In the genomic region with DNA sequence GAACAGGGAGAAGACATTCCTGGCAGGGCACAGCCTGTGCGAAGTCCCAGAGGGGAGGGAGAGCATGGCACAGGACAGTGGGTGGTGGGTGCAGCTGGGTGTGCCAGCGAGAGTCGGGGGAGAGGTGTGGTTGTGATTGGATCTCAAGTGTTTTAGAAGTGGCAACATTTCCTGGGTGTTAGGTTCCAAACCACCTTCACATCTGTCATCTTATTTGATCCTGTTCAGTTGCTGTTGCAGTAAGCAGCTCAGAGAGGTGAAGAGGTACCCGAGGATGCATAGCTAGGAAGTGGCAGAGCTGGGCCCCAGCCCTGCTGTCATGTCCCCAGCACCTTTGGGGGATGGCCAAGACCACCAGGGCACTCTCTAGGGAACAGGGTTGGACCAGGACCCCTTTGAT, we compare ENCODE assay signal across 21 cellular contexts.
"Had no signal": no experiment of that assay in that cellular context is flagged by ENCODE, and none has a peak within 500 bp of the region (broad histone marks: within the 10 kb centered on the region; RNA-seq: fewer than 3 reads in every experiment).

No MANE protein-coding gene starts in this region.

- H3K4me3 ChIP-seq: body of pancreas, coronary artery, esophagus muscularis mucosa, left lung, stomach, testis, upper lobe of right lung had no signal

- H3K36me3 ChIP-seq: esophagus muscularis mucosa, left lung, neutrophil, stomach, upper lobe of right lung had no signal

- H3K9ac ChIP-seq: parathyroid adenoma had no signal

- DNase-seq: activated CD4-positive, alpha-beta T cell treated with anti-CD3 and anti-CD28 coated beads, Interleukin-2, amount 50 U/mL, for 4 hours; body of pancreas; glutamatergic neuron; hypothalamus; kidney; left lung; mammary epithelial cell; naive B cell; retina; stimulated activated CD4-positive, alpha-beta T cell treated with anti-CD3 and anti-CD28 coated beads, Interleukin-12 subunit alpha, Interleukin-12 subunit beta, amount 100 ng/mL, for 4 hours; stimulated activated CD4-positive, alpha-beta T cell treated with anti-CD3 and anti-CD28 coated beads, Interleukin-2, amount 100 ng/mL, for 24 hours; stomach; testis; upper lobe of right lung had no signal

- H3K27ac ChIP-seq: body of pancreas, coronary artery, esophagus muscularis mucosa, left lung, neutrophil, parathyroid adenoma, stomach, testis, upper lobe of right lung had no signal

- H3K4me1 ChIP-seq: esophagus muscularis mucosa, left lung, parathyroid adenoma, upper lobe of right lung had no signal

- H2AFZ ChIP-seq: parathyroid adenoma had no signal

- ATAC-seq: activated CD4-positive, CD25-positive, alpha-beta regulatory T cell treated with anti-CD3 and anti-CD28 coated beads, Interleukin-2, amount 50 U/mL, for 24 hours; activated naive CD4-positive, alpha-beta T cell treated with anti-CD3 and anti-CD28 coated beads, Interleukin-2, amount 50 U/mL, for 72 hours; activated T-helper 17 cell treated with anti-CD3 and anti-CD28 coated beads, Interleukin-2, amount 50 U/mL, for 72 hours; body of pancreas; left lung; upper lobe of right lung had no signal

- H3K27me3 ChIP-seq: testis had no signal

- H3K9me3 ChIP-seq: body of pancreas, esophagus muscularis mucosa, left lung, neutrophil, stomach, testis, upper lobe of right lung had no signal

- H3K79me2 ChIP-seq: parathyroid adenoma had no signal

- FAIRE-seq: kidney had no signal
